Comparison of ENCODE assay signal across 1 cellular context in genomic region chr17:1996243-1997145, GRCh38.
TF ChIP-seq lines count a peak whose summit lies in the region.

No MANE protein-coding gene starts in this region.

TF ChIP-seq in HepG2, 621 proteins besides CTCF, POLR2A, EP300 and RAD21:
- TF ChIP-seq ZFY (CRISPR knock-in tag; IDR thresholded peaks at IDR 0.05) (no peak), GMEB1 (CRISPR knock-in tag; IDR thresholded peaks at IDR 0.05; ENCODE audit: borderline replicate concordance) (no peak), ZNF781 (CRISPR knock-in tag; IDR thresholded peaks at IDR 0.05; ENCODE audit: borderline replicate concordance, not compliant biosample characterization) (peak; percentile 26), ZNF121 (CRISPR knock-in tag; IDR thresholded peaks at IDR 0.05) (peak; percentile 16; the same call in 1 of the 2 replicates), TCF7 (IDR thresholded peaks at IDR 0.05; ENCODE audit: low read depth) (peak; percentile 10; the same call in 1 of the 2 replicates), THYN1 (CRISPR knock-in tag; IDR thresholded peaks at IDR 0.05; ENCODE audit: borderline replicate concordance, low read depth) (no peak), ZNF292 (CRISPR knock-in tag; IDR thresholded peaks at IDR 0.05; ENCODE audit: borderline replicate concordance, low read depth) (0 out of 2 replicates have a peak, but pooled peaks have one; percentile 19), ZNF607 (CRISPR knock-in tag; IDR thresholded peaks at IDR 0.05; ENCODE audit: borderline replicate concordance) (0 out of 2 replicates have a peak, but pooled peaks have one; percentile 17), ZNF782 (CRISPR knock-in tag; IDR thresholded peaks at IDR 0.05; ENCODE audit: borderline replicate concordance) (no peak)
- TF ChIP-seq, protein P1, sequence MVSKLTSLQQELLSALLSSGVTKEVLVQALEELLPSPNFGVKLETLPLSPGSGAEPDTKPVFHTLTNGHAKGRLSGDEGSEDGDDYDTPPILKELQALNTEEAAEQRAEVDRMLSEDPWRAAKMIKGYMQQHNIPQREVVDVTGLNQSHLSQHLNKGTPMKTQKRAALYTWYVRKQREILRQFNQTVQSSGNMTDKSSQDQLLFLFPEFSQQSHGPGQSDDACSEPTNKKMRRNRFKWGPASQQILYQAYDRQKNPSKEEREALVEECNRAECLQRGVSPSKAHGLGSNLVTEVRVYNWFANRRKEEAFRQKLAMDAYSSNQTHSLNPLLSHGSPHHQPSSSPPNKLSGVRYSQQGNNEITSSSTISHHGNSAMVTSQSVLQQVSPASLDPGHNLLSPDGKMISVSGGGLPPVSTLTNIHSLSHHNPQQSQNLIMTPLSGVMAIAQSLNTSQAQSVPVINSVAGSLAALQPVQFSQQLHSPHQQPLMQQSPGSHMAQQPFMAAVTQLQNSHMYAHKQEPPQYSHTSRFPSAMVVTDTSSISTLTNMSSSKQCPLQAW (CRISPR knock-in tag; IDR thresholded peaks at IDR 0.05), result 0 out of 2 replicates have a peak, but pooled peaks have one; percentile 12
- TF ChIP-seq, protein P2, sequence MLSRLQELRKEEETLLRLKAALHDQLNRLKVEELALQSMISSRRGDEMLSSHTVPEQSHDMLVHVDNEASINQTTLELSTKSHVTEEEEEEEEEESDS (CRISPR knock-in tag; IDR thresholded peaks at IDR 0.05; ENCODE audit: borderline replicate concordance), result no peak
